Comparison of ENCODE assay signal across 8 cellular contexts in genomic region chr15:52180196-52180835, GRCh38. TPM values are rescaled to one million over a fixed set of nuclear protein-coding genes. Genes with fewer than 3 reads are reported as not detected.
A peak's percentile ranks its signal among the peaks of the same experiment; 100 is the strongest.
DNase-seq lines count a peak whose midpoint lies in the region; FAIRE-seq and TF ChIP-seq lines count a peak whose summit lies in the region.

No MANE protein-coding gene starts in this region.

- H3K36me3 Mint-ChIP-seq in activated naive CD4-positive, alpha-beta T cell treated with anti-CD3 and anti-CD28 coated beads, Interleukin-2, amount 50 U/mL, for 24 hours = no peaks in the 10 kb centered on the region

- H3K36me3 ChIP-seq in GM23248 (ENCODE audit: low read depth) (no peaks in the 10 kb centered on the region), Loucy (ENCODE audit: insufficient read depth, low read length) (no peaks in the 10 kb centered on the region), iPS DF 6.9 (ENCODE audit: control insufficient read depth, insufficient read depth, low read length) (no peaks in the 10 kb centered on the region), spleen (peaks cover 0 to 14% (median 0%) of the 10 kb centered on the region in 6 donors)

- intact Hi-C loops in spleen (cut with DNase I; ENCODE audit: low total_unique reads) = no loop called here

- WGBS in GM23248 (ENCODE audit: low coverage in 1 of 2, low lambda C conversion rate in 2 of 2, missing lambda C conversion rate in 2 of 2), 2 experiments = 14 to 16% methylated on average over 27 to 31 of the region's 31 CpGs
- WGBS in iPS DF 6.9 (ENCODE audit: insufficient coverage, insufficient read length) = no CpG with 5 or more reads among the region's 31 CpGs
- 4 to 7% (median 5%) methylated on average over 31 of the region's 31 CpGs for WGBS in spleen, 5 donors

- H3K27me3 ChIP-seq in GM23248 (replicated peaks; ENCODE audit: insufficient read depth) = no peaks in the 10 kb centered on the region
- no peaks in the 10 kb centered on the region for H3K27me3 ChIP-seq in Loucy (ENCODE audit: insufficient read depth, low read length, poor library complexity, severe bottlenecking)
- H3K27me3 ChIP-seq in iPS DF 6.9 (ENCODE audit: control insufficient read depth, insufficient read depth, low read length) = peaks cover 4% of the 10 kb centered on the region; the same call in 1 of the 2 replicates
- H3K27me3 ChIP-seq in spleen (replicated peaks in 1 of 7) = peaks cover 0 to 20% (median 0%) of the 10 kb centered on the region in 7 donors

- no peaks in the 10 kb centered on the region for H4K20me1 ChIP-seq in GM23248 (ENCODE audit: insufficient read depth)
- H4K20me1 ChIP-seq in Loucy (ENCODE audit: insufficient read depth, low read length, poor library complexity, severe bottlenecking) = peaks cover 10% of the 10 kb centered on the region

- H3F3A ChIP-seq in GM23248 (ENCODE audit: insufficient read depth) (no peaks in the 10 kb centered on the region), Loucy (ENCODE audit: low read depth) (no peaks in the 10 kb centered on the region)

- peak overlapping the region; percentile 84 for H3K4me3 Mint-ChIP-seq in activated naive CD4-positive, alpha-beta T cell treated with anti-CD3 and anti-CD28 coated beads, Interleukin-2, amount 50 U/mL, for 24 hours

- H3K4me2 ChIP-seq in GM23248 (ENCODE audit: unreplicated experiment) (peak overlapping the region; percentile 85), Loucy (ENCODE audit: low read depth, low read length, poor library complexity, severe bottlenecking) (peak overlapping the region; percentile 95)

- H3K79me2 ChIP-seq in GM23248 (ENCODE audit: insufficient read depth) (peaks cover 15% of the 10 kb centered on the region), Loucy (ENCODE audit: insufficient read depth, low read length) (peaks cover 25% of the 10 kb centered on the region)

- H3K4me3 ChIP-seq in GM23248 (peak overlapping the region; percentile 83), Loucy (ENCODE audit: low read length, poor library complexity, severe bottlenecking) (peak overlapping the region; percentile 93), iPS DF 6.9 (ENCODE audit: low read length) (peak overlapping the region; percentile 94; the same call in 1 of the 2 replicates), spleen (peak overlapping the region; percentile 51 to 90 (median 73))

- H3K9me2 ChIP-seq in GM23248 (ENCODE audit: insufficient read depth) = no peaks in the 10 kb centered on the region
- H3K9me2 ChIP-seq in Loucy (replicated peaks; ENCODE audit: low read depth, low read length) = no peaks in the 10 kb centered on the region

- peak overlapping the region; percentile 95 for H2AFZ ChIP-seq in GM23248
- peak overlapping the region; percentile 95 for H2AFZ ChIP-seq in Loucy (ENCODE audit: low read length)

- no peak for TF ChIP-seq POLR2A in GM12891 (IDR thresholded peaks at IDR 0.05; ENCODE audit: low read depth, low read length)
- no peak for TF ChIP-seq POLR2A in spleen (IDR thresholded peaks at IDR 0.05)

- H3K4me1 Mint-ChIP-seq in activated naive CD4-positive, alpha-beta T cell treated with anti-CD3 and anti-CD28 coated beads, Interleukin-2, amount 50 U/mL, for 24 hours = peaks cover 34% of the 10 kb centered on the region

- peak overlapping the region; percentile 90 for H3K9ac ChIP-seq in GM23248
- peak overlapping the region; percentile 81 for H3K9ac ChIP-seq in Loucy (ENCODE audit: low read depth, low read length, poor library complexity, severe bottlenecking)

- H3K27ac ChIP-seq in GM23248 (peak overlapping the region; percentile 72), iPS DF 6.9 (ENCODE audit: low read length) (no peak overlapping the region), spleen (peak overlapping the region; percentile 82 to 99 (median 92))

- peak overlapping the region; percentile 79 for H3K27ac Mint-ChIP-seq in activated naive CD4-positive, alpha-beta T cell treated with anti-CD3 and anti-CD28 coated beads, Interleukin-2, amount 50 U/mL, for 24 hours

- H3K27me3 Mint-ChIP-seq in activated naive CD4-positive, alpha-beta T cell treated with anti-CD3 and anti-CD28 coated beads, Interleukin-2, amount 50 U/mL, for 24 hours = no peaks in the 10 kb centered on the region

- in situ Hi-C loops in GM23248 (cut with MboI) = no loop called here

- H3K9me3 ChIP-seq in GM23248 (ENCODE audit: low read depth) (no peaks in the 10 kb centered on the region), Loucy (ENCODE audit: insufficient read depth, low read depth, low read length) (no peaks in the 10 kb centered on the region), iPS DF 6.9 (ENCODE audit: control insufficient read depth, insufficient read depth, low read length) (no peaks in the 10 kb centered on the region), spleen (peaks cover 0 to 2% (median 0%) of the 10 kb centered on the region in 8 donors)

- FAIRE-seq in GM12891 (lab: Jason Lieb, UNC) = no peak

- DNase-seq in GM12891 (ENCODE audit: insufficient read length, low spot score) (peak; percentile 48), GM23248 (peak; percentile 7), iPS DF 6.9 (ENCODE audit: low read depth, low spot score) (no peak), spleen (peak; percentile 80), GF-D8 (lab: John Stamatoyannopoulos, UW) (no peak), NCI-H2171 treated with DMSO at 0.1 percent for 48 hours (lab: John Stamatoyannopoulos, UW) (no peak)

- TF ChIP-seq CTCF in Loucy (conservative IDR thresholded peaks at IDR 0.05; ENCODE audit: low read length) (no peak), spleen (IDR thresholded peaks at IDR 0.05 in 8 of 11, conservative IDR thresholded peaks at IDR 0.05 in 3 of 11) (no peak)

- no peaks in the 10 kb centered on the region for H3K9me3 Mint-ChIP-seq in activated naive CD4-positive, alpha-beta T cell treated with anti-CD3 and anti-CD28 coated beads, Interleukin-2, amount 50 U/mL, for 24 hours

- H3K4me1 ChIP-seq in GM23248 (ENCODE audit: insufficient read depth) (no peaks in the 10 kb centered on the region), Loucy (ENCODE audit: insufficient read depth, low read length, poor library complexity, severe bottlenecking) (peaks cover 33% of the 10 kb centered on the region), iPS DF 6.9 (ENCODE audit: control insufficient read depth, insufficient read depth, low read length) (no peaks in the 10 kb centered on the region), spleen (peaks cover 16 to 44% (median 25%) of the 10 kb centered on the region in 6 donors)

TF ChIP-seq in GM12891, 5 proteins besides CTCF, POLR2A, EP300 and RAD21:
- TF ChIP-seq SPI1 (IDR thresholded peaks at IDR 0.05; ENCODE audit: low read depth, low read length) = no peak
- peak; percentile 89 for TF ChIP-seq POU2F2 (IDR thresholded peaks at IDR 0.05; ENCODE audit: low read depth, low read length)

RNA-seq across cellular contexts. Expression of gene GNB5, which starts 10.9 kb away (rescaled TPM):
- polyA plus RNA-seq in GM12891 (2012; ENCODE audit: low read depth, missing spikeins) = 6.4 TPM
- total RNA-seq in GM23248 (2014; rRNA removed; shearing (Covaris generic)) = 39.1 and 42.8 TPM in 2 replicates
- 39.9 and 42.4 TPM in 2 replicates for polyA plus RNA-seq in GM23248 (2016; fragmentation: Nextera tagmentation; extraction: Ambion mirVana)
- total RNA-seq in spleen = 10 to 100 TPM; 25.6 to 43.2 (median 31.3) TPM
- 10 to 100 TPM; 18.6 to 20.2 (median 20.0) TPM for polyA plus RNA-seq in spleen

Comparison
In these comparisons a context has a peak if more than half of its experiments do, and no peak if none do; other contexts are left out.
1. DNase-seq: peak in GM12891 (single experiment), GM23248 (single experiment) and spleen (single experiment); none in iPS DF 6.9 (single experiment), GF-D8 (single experiment) and NCI-H2171 treated with DMSO at 0.1 percent for 48 hours (single experiment).
2. Peak in every context shown above with its lines, with median percentiles within 50 percentile points of each other: H3K4me3 ChIP-seq.